ENCODE assay signal across 20 cellular contexts in genomic region chr10:31268616-31269303, GRCh38.
"Had no signal": no experiment of that assay in that cellular context is flagged by ENCODE, and none has a peak within 500 bp of the region (broad histone marks: within the 10 kb centered on the region; RNA-seq: fewer than 3 reads in every experiment).

No MANE protein-coding gene starts in this region.

- H3K27me3 ChIP-seq: esophagus squamous epithelium, sigmoid colon, spleen, suprapubic skin had no signal

- ATAC-seq: activated CD8-positive, alpha-beta T cell treated with anti-CD3 and anti-CD28 coated beads for 36 hours; left colon had no signal

- H3K4me1 ChIP-seq: esophagus squamous epithelium, sigmoid colon, spleen, suprapubic skin had no signal

- H3K4me3 ChIP-seq: esophagus squamous epithelium, sigmoid colon, spleen, suprapubic skin had no signal

- H3K36me3 ChIP-seq: esophagus squamous epithelium, sigmoid colon, spleen, suprapubic skin had no signal

- FAIRE-seq: islet of Langerhans had no signal

- DNase-seq: activated B cell treated with CpG ODN at 0.5 μM for 24 hours; activated CD4-positive, alpha-beta T cell treated with anti-CD3 and anti-CD28 coated beads for 4 hours; activated CD8-positive, alpha-beta T cell treated with anti-CD3 and anti-CD28 coated beads for 36 hours; activated naive CD4-positive, alpha-beta T cell treated with Interleukin-2 at 50 U/mL for 16 hours; activated naive CD8-positive, alpha-beta T cell treated with anti-CD3 and anti-CD28 coated beads, Interleukin-2, amount 10 ng/mL, durations not matched to agents 7 days and 5 days; activated T-cell treated with anti-CD3 and anti-CD28 coated beads, Interleukin-2, amount 50 U/mL, for 1 hour; anterior cingulate cortex; cerebellar nuclear complex; effector CD8-positive, alpha-beta T cell; esophagus squamous epithelium; glutamatergic neuron; hippocampal formation; left colon; mammary epithelial cell; SHP77 treated with DMSO at 0.1 percent for 48 hours; sigmoid colon; SK-N-SH; spleen had no signal

- H3K9me3 ChIP-seq: esophagus squamous epithelium, sigmoid colon, SK-N-SH, suprapubic skin had no signal

- H3K27ac ChIP-seq: esophagus squamous epithelium, spleen, suprapubic skin had no signal
